Comparison of ENCODE assay signal across 1 cellular context in genomic region chr21:45299026-45299863, GRCh38.
TF ChIP-seq lines count a peak whose summit lies in the region.

No MANE protein-coding gene starts in this region.

TF ChIP-seq in liver, 16 proteins besides CTCF, POLR2A, EP300 and RAD21 (continued from another document):
- TF ChIP-seq NR2F2 (IDR thresholded peaks at IDR 0.05) = no peak
- no peak for TF ChIP-seq HNF4A (conservative IDR thresholded peaks at IDR 0.05)
- TF ChIP-seq FOXA1 (IDR thresholded peaks at IDR 0.05) = no peak
- TF ChIP-seq ZBTB33 (IDR thresholded peaks at IDR 0.05) = no peak
- TF ChIP-seq EGR1 (IDR thresholded peaks at IDR 0.05; ENCODE audit: low read depth in 2 of 2) = no peak
- no peak for TF ChIP-seq REST (IDR thresholded peaks at IDR 0.05)
- no peak for TF ChIP-seq ATF3 (IDR thresholded peaks at IDR 0.05)
